ENCODE assay signal across 19 cellular contexts in genomic region chr6:56668158-56668557, GRCh38. TPM values are rescaled to one million over a fixed set of nuclear protein-coding genes. Genes with fewer than 3 reads are reported as not detected.
A peak's percentile ranks its signal among the peaks of the same experiment; 100 is the strongest.
DNase-seq lines count a peak whose midpoint lies in the region; ATAC-seq, FAIRE-seq and TF ChIP-seq lines count a peak whose summit lies in the region.
"Had no signal": no experiment of that assay in that cellular context is flagged by ENCODE, and none has a peak within 500 bp of the region (broad histone marks: within the 10 kb centered on the region; RNA-seq: fewer than 3 reads in every experiment).

No MANE protein-coding gene starts in this region.

- CTCF ChIA-PET in RWPE1 (lab: Yijun Ruan, JAX) = no interaction called here
- CTCF ChIA-PET in activated CD8-positive, alpha-beta T cell treated with anti-CD3 and anti-CD28 coated beads, Interleukin-2, amount 10 ng/mL, durations not matched to agents 7 days and 5 days (lab: Charles Lee) = no interaction called here

- H3K4me3 Mint-ChIP-seq in activated CD8-positive, alpha-beta T cell treated with anti-CD3 and anti-CD28 coated beads, Interleukin-2, amount 10 ng/mL, durations not matched to agents 7 days and 5 days = no peak overlapping the region
- H3K4me3 Mint-ChIP-seq: CD4-positive, alpha-beta T cell had no signal

- H3K27me3 Mint-ChIP-seq in activated CD8-positive, alpha-beta T cell treated with anti-CD3 and anti-CD28 coated beads, Interleukin-2, amount 10 ng/mL, durations not matched to agents 7 days and 5 days (ENCODE audit: low read depth) = peaks cover 14% of the 10 kb centered on the region

- H3K27ac ChIP-seq in RWPE1 = peak overlapping the region; percentile 69
- H3K27ac ChIP-seq in epithelial cell of prostate = peak overlapping the region; percentile 55
- H3K27ac ChIP-seq: 22Rv1, SJSA1 had no signal

- peak; percentile 37 for FAIRE-seq in urothelium cell line (lab: Jason Lieb, UNC)
- FAIRE-seq: H54 had no signal

- no peaks in the 10 kb centered on the region for H3K36me3 Mint-ChIP-seq in activated CD8-positive, alpha-beta T cell treated with anti-CD3 and anti-CD28 coated beads, Interleukin-2, amount 10 ng/mL, durations not matched to agents 7 days and 5 days (ENCODE audit: low read depth)

- peak; percentile 25 for DNase-seq in DMS79 treated with DMSO at 0.1 percent for 48 hours (lab: John Stamatoyannopoulos, UW)
- no peak for DNase-seq in DMS79 (lab: John Stamatoyannopoulos, UW)
- DNase-seq in RWPE1 (ENCODE audit: low spot score) = no peak
- no peak for DNase-seq in epithelial cell of prostate (ENCODE audit: low read depth, low spot score)
- DNase-seq in urothelium cell line (ENCODE audit: low spot score) = no peak
- DNase-seq in activated CD8-positive, alpha-beta T cell treated with anti-CD3 and anti-CD28 coated beads, Interleukin-2, amount 10 ng/mL, durations not matched to agents 7 days and 5 days = no peak
- no peak for DNase-seq in cerebellar cortex (ENCODE audit: low spot score)
- DNase-seq in NCI-H226 = no peak
- DNase-seq: BE2C; CD4-positive, alpha-beta T cell; DMS53; IMR-90; Kasumi-1; NCI-H1930; NCI-H345; NCI-H526 treated with DMSO at 0.1 percent for 48 hours had no signal

- no peak overlapping the region for H3K27ac Mint-ChIP-seq in activated CD8-positive, alpha-beta T cell treated with anti-CD3 and anti-CD28 coated beads, Interleukin-2, amount 10 ng/mL, durations not matched to agents 7 days and 5 days
- H3K27ac Mint-ChIP-seq: CD4-positive, alpha-beta T cell had no signal

- H3K4me1 Mint-ChIP-seq in activated CD8-positive, alpha-beta T cell treated with anti-CD3 and anti-CD28 coated beads, Interleukin-2, amount 10 ng/mL, durations not matched to agents 7 days and 5 days (ENCODE audit: low read depth) = no peaks in the 10 kb centered on the region

- TF ChIP-seq CTCF in RWPE1 (conservative IDR thresholded peaks at IDR 0.05; ENCODE audit: low read depth) = no peak

- no peak for ATAC-seq in activated CD8-positive, alpha-beta T cell treated with anti-CD3 and anti-CD28 coated beads, Interleukin-2, amount 10 ng/mL, durations not matched to agents 7 days and 5 days

- POLR2A ChIA-PET in RWPE1 (lab: Yijun Ruan, JAX; ENCODE audit: low non-redundant PET) = no interaction called here
- POLR2A ChIA-PET in activated CD8-positive, alpha-beta T cell treated with anti-CD3 and anti-CD28 coated beads, Interleukin-2, amount 10 ng/mL, durations not matched to agents 7 days and 5 days (lab: Charles Lee) = no interaction called here

- H3K9me3 Mint-ChIP-seq in activated CD8-positive, alpha-beta T cell treated with anti-CD3 and anti-CD28 coated beads, Interleukin-2, amount 10 ng/mL, durations not matched to agents 7 days and 5 days (ENCODE audit: insufficient read depth) = no peaks in the 10 kb centered on the region
- H3K9me3 Mint-ChIP-seq: CD4-positive, alpha-beta T cell had no signal

RNA-seq across cellular contexts. Expression of gene DST, which starts 25.5 kb away (rescaled TPM):
- total RNA-seq in activated CD8-positive, alpha-beta T cell treated with anti-CD3 and anti-CD28 coated beads, Interleukin-2, amount 10 ng/mL, durations not matched to agents 7 days and 5 days = under 1 TPM; 0.76 to 0.79 TPM
